8 cellular contexts compared by ENCODE assay signal in the genomic region with DNA sequence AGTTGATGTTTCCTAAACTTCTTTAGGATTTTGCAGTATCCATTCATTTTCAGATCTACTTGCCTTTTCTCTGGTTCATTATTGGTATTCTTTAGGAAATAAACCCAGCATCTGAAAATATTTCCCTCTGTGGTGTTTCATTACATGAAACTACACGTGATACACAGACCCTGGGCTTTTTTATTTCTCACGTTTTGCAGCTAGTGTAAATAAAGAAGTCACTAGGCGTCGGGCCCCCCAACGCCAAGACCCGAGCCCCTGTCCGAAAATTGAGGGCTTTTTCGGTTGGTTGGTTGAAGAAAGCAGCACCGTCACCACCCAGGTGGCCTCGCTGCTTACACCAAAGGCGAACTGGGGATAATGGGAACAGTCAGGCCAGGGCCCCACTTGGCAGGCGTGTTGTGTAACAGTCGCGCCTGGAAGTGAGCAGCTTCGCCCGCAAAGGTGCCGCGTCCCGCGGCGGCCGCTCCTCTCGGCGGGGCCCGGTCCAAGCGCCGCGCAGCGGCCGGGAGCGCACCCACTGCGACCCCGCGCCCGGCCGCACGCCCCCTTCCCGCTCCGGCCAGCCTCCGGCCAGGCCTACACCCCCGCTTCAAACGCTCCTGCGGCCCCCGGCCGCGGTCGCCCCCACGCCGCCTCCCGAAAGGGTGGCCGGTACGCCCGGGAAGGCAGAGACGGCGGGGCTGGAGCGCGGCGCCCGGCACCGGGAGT. TPM values are rescaled to one million over a fixed set of nuclear protein-coding genes. Genes with fewer than 3 reads are reported as not detected.
A peak's percentile ranks its signal among the peaks of the same experiment; 100 is the strongest.
DNase-seq lines count a peak whose midpoint lies in the region; ATAC-seq, FAIRE-seq and TF ChIP-seq lines count a peak whose summit lies in the region.

No MANE protein-coding gene starts in this region.

- DNase-seq in LoVo (ENCODE audit: low spot score): peak; percentile 65
- peak; percentile 61 for DNase-seq in activated CD4-positive, CD25-positive, alpha-beta regulatory T cell treated with anti-CD3 and anti-CD28 coated beads, Interleukin-2, amount 50 U/mL, for 72 hours
- DNase-seq in cerebellum (ENCODE audit: low spot score): peak; percentile 63
- peak; percentile 86 for DNase-seq in kidney
- peak; percentile 92 for DNase-seq in spleen
- no peak for DNase-seq in central memory CD4-positive, alpha-beta T cell

- H3K9ac ChIP-seq in ES-I3 (ENCODE audit: low read depth, low read length): peak overlapping the region; percentile 92
- H3K9ac ChIP-seq in kidney (ENCODE audit: low read length in 2 of 2): peak overlapping the region; percentile 92 to 97

- no peaks in the 10 kb centered on the region for H3K27me3 ChIP-seq in spleen (replicated peaks in 1 of 7)

- peak overlapping the region; percentile 95 to 97 for H3K27ac ChIP-seq in kidney (ENCODE audit: low read depth in 2 of 2, low read length in 2 of 2)
- H3K27ac ChIP-seq in spleen: peak overlapping the region; percentile 81 to 99 (median 98)

- TF ChIP-seq POLR2A in spleen (IDR thresholded peaks at IDR 0.05): no peak

- no peak for ATAC-seq in HG02852 (IDR thresholded peaks at IDR 0.05; ENCODE audit: unreplicated experiment)

- H3K4me3 ChIP-seq in kidney (ENCODE audit: low read length in 2 of 2): peak overlapping the region; percentile 76 to 85
- peak overlapping the region; percentile 48 to 77 (median 59) for H3K4me3 ChIP-seq in spleen

- H3K4me1 ChIP-seq in ES-I3 (ENCODE audit: insufficient read depth, low read length) (peaks cover 16% of the 10 kb centered on the region), kidney (ENCODE audit: control insufficient read depth in 1 of 2, insufficient read depth in 1 of 2, low read depth in 1 of 2, low read length in 2 of 2) (peaks cover 0 to 21% of the 10 kb centered on the region in 2 donors), spleen (peaks cover 14 to 49% (median 29%) of the 10 kb centered on the region in 6 donors)

- intact Hi-C loops in kidney (cut with DNase I) (loop anchor here (10.0 kb wide), 1 partner anchor 187 kb away; no protein-coding TSS in a partner anchor), spleen (cut with DNase I; ENCODE audit: low total_unique reads) (loop anchor here (5.0 kb wide), 1 partner anchor 184 kb away; no protein-coding TSS in a partner anchor)

- no peak for TF ChIP-seq CTCF in kidney (IDR thresholded peaks at IDR 0.05; ENCODE audit: borderline replicate concordance, extremely low read depth, insufficient read depth)
- TF ChIP-seq CTCF in spleen (IDR thresholded peaks at IDR 0.05 in 8 of 11, conservative IDR thresholded peaks at IDR 0.05 in 3 of 11): peak in 1 of 11 experiments; percentile 10

- WGBS in spleen, 5 donors: 0 to 1% (median 1%) methylated on average over 27 to 60 of the region's 60 CpGs

- H3K9me3 ChIP-seq in ES-I3 (ENCODE audit: control insufficient read depth, insufficient read depth, low read length) (no peaks in the 10 kb centered on the region), kidney (ENCODE audit: control insufficient read depth in 1 of 2, low read length in 2 of 2) (no peaks in the 10 kb centered on the region), spleen (peaks cover 0 to 5% (median 0%) of the 10 kb centered on the region in 8 donors)

- no peak for FAIRE-seq in kidney (lab: Jason Lieb, UNC)

- H3K36me3 ChIP-seq in ES-I3 (ENCODE audit: insufficient read depth, low read length) (no peaks in the 10 kb centered on the region), kidney (ENCODE audit: control insufficient read depth in 1 of 2, insufficient read depth in 2 of 2, low read length in 2 of 2) (no peaks in the 10 kb centered on the region), spleen (no peaks in the 10 kb centered on the region)

RNA-seq across cellular contexts. Expression of gene DUSP16, which starts 1.2 kb away (rescaled TPM):
- total RNA-seq in cerebellum: 15.9 TPM
- 27.4 TPM for total RNA-seq in kidney
- 6.6 TPM for polyA plus RNA-seq in kidney (ENCODE audit: insufficient read depth, low read depth, low replicate concordance)
- total RNA-seq in spleen: 10 to 100 TPM; 19.2 to 43.7 (median 22.1) TPM
- 1 to 10 TPM; 2.2 to 4.7 (median 2.3) TPM for polyA plus RNA-seq in spleen

RNA-seq across cellular contexts. Expression of gene CREBL2, which starts 50.2 kb away (rescaled TPM):
- total RNA-seq in cerebellum (30.8 TPM), kidney (38.6 TPM), spleen (10 to 100 TPM; 28.6 to 76.0 (median 60.7) TPM)
- polyA plus RNA-seq in kidney (ENCODE audit: insufficient read depth, low read depth, low replicate concordance) (35.8 TPM), spleen (10 to 100 TPM; 14.3 to 28.3 (median 21.6) TPM)
